ENCODE assay signal across 20 cellular contexts in the genomic region with DNA sequence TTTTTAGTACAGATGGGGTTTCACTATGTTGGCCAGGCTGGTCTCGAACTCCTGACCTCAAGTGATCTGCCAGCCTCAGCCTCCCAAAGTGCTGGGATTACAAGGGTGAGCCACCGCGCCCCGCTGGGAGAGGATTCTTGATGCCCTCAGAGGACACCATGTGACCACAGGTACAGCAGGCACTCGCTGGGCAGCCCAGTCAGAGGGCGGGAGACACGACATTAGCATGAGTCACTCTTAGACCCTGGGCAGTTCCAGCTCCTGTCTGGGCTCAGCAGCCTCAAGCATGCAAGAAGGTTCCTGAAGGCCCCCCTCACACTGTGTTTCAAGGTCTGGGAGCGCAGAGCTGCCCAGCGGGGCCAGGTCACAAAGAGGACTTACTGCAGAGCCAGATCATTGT. TPM values are rescaled to one million over a fixed set of nuclear protein-coding genes. Genes with fewer than 3 reads are reported as not detected.
DNase-seq lines count a peak whose midpoint lies in the region; TF ChIP-seq lines count a peak whose summit lies in the region.
"Had no signal": no experiment of that assay in that cellular context is flagged by ENCODE, and none has a peak within 500 bp of the region (broad histone marks: within the 10 kb centered on the region; RNA-seq: fewer than 3 reads in every experiment).

No MANE protein-coding gene starts in this region.

- no TSS peak for BruUV-seq in Calu3 (replicated peaks; lab: Mats Ljungman, UMichigan)
- BruUV-seq in mammary epithelial cell (replicated peaks; lab: Mats Ljungman, UMichigan): no TSS peak

- dilution Hi-C loops in mammary epithelial cell (cut with HindIII; ENCODE audit: low sequenced_read_pairs): no loop called here

- H3K9ac ChIP-seq in mammary epithelial cell (ENCODE audit: insufficient read depth, low read length) (no peak overlapping the region), neural progenitor cell (no peak overlapping the region)

- H3K4me1 Mint-ChIP-seq in Calu3 (ENCODE audit: low read depth, unreplicated experiment) (peaks cover 40% of the 10 kb centered on the region), neural progenitor cell (peaks cover 20% of the 10 kb centered on the region)

- H3F3A ChIP-seq in neural progenitor cell (ENCODE audit: low read depth): peaks cover under 1% of the 10 kb centered on the region

- H3K36me3 Mint-ChIP-seq in Calu3 (ENCODE audit: insufficient read depth, unreplicated experiment) (peaks cover 22% of the 10 kb centered on the region), neural progenitor cell (no peaks in the 10 kb centered on the region)
- H3K36me3 Mint-ChIP-seq: immature natural killer cell had no signal

- CTCF ChIA-PET in Calu3 (lab: Charles Lee) (interaction anchor here (0.6 to 6.5 kb wide), 16 partner anchors 9 to 1258 kb away, joined by 3 to 73 read pairs (median 6); a partner anchor contains a TSS), mammary epithelial cell (lab: Charles Lee; ENCODE audit: low non-redundant PET) (no interaction called here)

- TF ChIP-seq CTCF in Calu3 (IDR thresholded peaks at IDR 0.05; ENCODE audit: unreplicated experiment): no peak
- TF ChIP-seq CTCF in mammary epithelial cell (conservative IDR thresholded peaks at IDR 0.05 in 1 of 2, IDR thresholded peaks at IDR 0.05 in 1 of 2; ENCODE audit: extremely low read depth in 1 of 2, insufficient read depth in 1 of 2, low read depth in 1 of 2, low read length in 2 of 2): no peak
- no peak for TF ChIP-seq CTCF in neural progenitor cell (IDR thresholded peaks at IDR 0.05)
- no peak for TF ChIP-seq CTCF in esophagus squamous epithelium (IDR thresholded peaks at IDR 0.05)

- H3K4me1 ChIP-seq in mammary epithelial cell (ENCODE audit: insufficient read depth, low read length) (peaks cover 22% of the 10 kb centered on the region), neural progenitor cell (peaks cover 15% of the 10 kb centered on the region), esophagus squamous epithelium (peaks cover 16 to 40% (median 17%) of the 10 kb centered on the region in 3 donors)

- H3K27ac Mint-ChIP-seq in Calu3 (ENCODE audit: unreplicated experiment): no peak overlapping the region
- H3K27ac Mint-ChIP-seq in neural progenitor cell: peak overlapping the region; percentile 37
- H3K27ac Mint-ChIP-seq: activated CD4-positive, alpha-beta memory T cell treated with anti-CD3 and anti-CD28 coated beads, Interleukin-2, amount 10 ng/mL, durations not matched to agents 7 days and 5 days; activated T-helper 2 cell treated with anti-CD3 and anti-CD28 coated beads, Interferon-gamma antibody, Interleukin-2, Interleukin-4, amounts not matched to agents 10 μg/mL and 5 μg/mL and 100 μg/mL, durations not matched to agents 14 hours and 24 hours and 36 hours; immature natural killer cell had no signal

- H3K9me3 Mint-ChIP-seq in Calu3 (ENCODE audit: low read depth, unreplicated experiment) (no peaks in the 10 kb centered on the region), neural progenitor cell (no peaks in the 10 kb centered on the region)
- H3K9me3 Mint-ChIP-seq: activated CD4-positive, alpha-beta memory T cell treated with anti-CD3 and anti-CD28 coated beads, Interleukin-2, amount 10 ng/mL, durations not matched to agents 7 days and 5 days; activated T-helper 2 cell treated with anti-CD3 and anti-CD28 coated beads, Interferon-gamma antibody, Interleukin-2, Interleukin-4, amounts not matched to agents 10 μg/mL and 5 μg/mL and 100 μg/mL, durations not matched to agents 14 hours and 24 hours and 36 hours; immature natural killer cell had no signal

- H3K9me3 ChIP-seq in mammary epithelial cell (replicated peaks; ENCODE audit: insufficient read depth, low read length): no peaks in the 10 kb centered on the region
- H3K9me3 ChIP-seq in neural progenitor cell (ENCODE audit: low read depth): no peaks in the 10 kb centered on the region
- no peaks in the 10 kb centered on the region for H3K9me3 ChIP-seq in esophagus squamous epithelium
- H3K9me3 ChIP-seq: body of pancreas, ovary, spleen had no signal

- no peak overlapping the region for H3K27ac ChIP-seq in mammary epithelial cell (ENCODE audit: insufficient read depth, low read depth, low read length)
- no peak overlapping the region for H3K27ac ChIP-seq in neural progenitor cell
- no peak overlapping the region for H3K27ac ChIP-seq in esophagus squamous epithelium
- H3K27ac ChIP-seq: body of pancreas, ovary, spleen had no signal

- in situ Hi-C loops in mammary epithelial cell (cut with MboI; ENCODE audit: low sequenced_read_pairs in 2 of 2): no loop called here

- WGBS in mammary epithelial cell (ENCODE audit: low coverage, missing lambda C conversion rate): 12% methylated on average over 7 of the region's 9 CpGs
- 80% methylated on average over 1 of the region's 9 CpGs; no CpG with 5 or more reads in 1 of the 2 donors for WGBS in esophagus squamous epithelium, 2 donors

- H3K79me2 ChIP-seq in mammary epithelial cell (ENCODE audit: insufficient read depth, low read length) (no peaks in the 10 kb centered on the region), neural progenitor cell (ENCODE audit: low read depth) (no peaks in the 10 kb centered on the region)

- DNase-seq in Calu3 (peak; percentile 97), NCI-H226 (peak; percentile 47), mammary epithelial cell (peak; percentile 58), neural progenitor cell (ENCODE audit: low spot score) (no peak), C1 segment of cervical spinal cord (lab: John Stamatoyannopoulos, UW) (no peak), esophagus squamous epithelium (lab: John Stamatoyannopoulos, UW) (no peak), posterior vena cava (ENCODE audit: low spot score) (no peak), NCI-H2196 treated with DMSO at 0.1 percent for 48 hours (lab: John Stamatoyannopoulos, UW; ENCODE audit: unreplicated experiment) (no peak)
- DNase-seq: activated CD4-positive, alpha-beta memory T cell treated with anti-CD3 and anti-CD28 coated beads, Interleukin-2, amount 10 ng/mL, durations not matched to agents 7 days and 5 days; body of pancreas; DMS153; effector memory CD4-positive, alpha-beta T cell; foreskin melanocyte; immature natural killer cell; NCI-H1417; ovary; spleen; T1000 had no signal

- H3K4me2 ChIP-seq in mammary epithelial cell (ENCODE audit: insufficient read depth, low read depth, low read length) (no peak overlapping the region), neural progenitor cell (no peak overlapping the region)

- H3K27me3 ChIP-seq in mammary epithelial cell (ENCODE audit: insufficient read depth, low read length): no peaks in the 10 kb centered on the region
- peaks cover 49% of the 10 kb centered on the region for H3K27me3 ChIP-seq in neural progenitor cell
- H3K27me3 ChIP-seq in esophagus squamous epithelium: peaks cover 0 to 64% (median 0%) of the 10 kb centered on the region in 4 donors
- H3K27me3 ChIP-seq: ovary had no signal

- intact Hi-C loops in Calu3 (cut with micrococcal nuclease; ENCODE audit: unreplicated experiment) (no loop called here), mammary epithelial cell (cut with micrococcal nuclease) (no loop called here), esophagus squamous epithelium (cut with DNase I) (no loop called here), posterior vena cava (cut with DNase I) (no loop called here)

- TF ChIP-seq POLR2A in esophagus squamous epithelium (IDR thresholded peaks at IDR 0.05): no peak

- H2AFZ ChIP-seq in mammary epithelial cell (ENCODE audit: low read depth, low read length) (no peak overlapping the region), neural progenitor cell (replicated peaks) (no peak overlapping the region)

- H3K36me3 ChIP-seq in mammary epithelial cell (ENCODE audit: insufficient read depth, low read length) (no peaks in the 10 kb centered on the region), neural progenitor cell (no peaks in the 10 kb centered on the region), esophagus squamous epithelium (no peaks in the 10 kb centered on the region)
- H3K36me3 ChIP-seq: ovary, spleen had no signal

- H3K4me3 Mint-ChIP-seq in Calu3 (ENCODE audit: low read depth, unreplicated experiment) (no peak overlapping the region), neural progenitor cell (no peak overlapping the region)
- H3K4me3 Mint-ChIP-seq: activated CD4-positive, alpha-beta memory T cell treated with anti-CD3 and anti-CD28 coated beads, Interleukin-2, amount 10 ng/mL, durations not matched to agents 7 days and 5 days; immature natural killer cell had no signal

- H3K4me3 ChIP-seq in mammary epithelial cell (replicated peaks in 1 of 3; ENCODE audit: insufficient read depth in 1 of 3, low read depth in 2 of 3, low read length in 3 of 3): no peak overlapping the region
- H3K4me3 ChIP-seq in neural progenitor cell: no peak overlapping the region
- no peak overlapping the region for H3K4me3 ChIP-seq in esophagus squamous epithelium
- H3K4me3 ChIP-seq: body of pancreas, ovary, spleen had no signal

- H3K27me3 Mint-ChIP-seq in Calu3 (ENCODE audit: unreplicated experiment) (peaks cover 93% of the 10 kb centered on the region), neural progenitor cell (ENCODE audit: insufficient read depth, low read depth) (peaks cover 26% of the 10 kb centered on the region)

- H4K20me1 ChIP-seq in mammary epithelial cell (ENCODE audit: insufficient read depth, low read length) (no peaks in the 10 kb centered on the region), neural progenitor cell (ENCODE audit: low read depth) (no peaks in the 10 kb centered on the region)

RNA-seq across cellular contexts. Expression of a gene that starts 11.9 kb away (rescaled TPM):
- total RNA-seq in Calu3 (2022) (not detected in 2 replicates), mammary epithelial cell (not detected), neural progenitor cell (ENCODE audit: low replicate concordance) (0.13 and 0.62 TPM in 2 replicates), esophagus squamous epithelium (under 1 TPM in 2 of 4 donors, not detected in 2; 0.18 to 0.19 TPM), posterior vena cava (1 to 10 TPM in 1 of 2 donors, under 1 TPM in 1; 0.71 to 1.2 TPM)
- not detected for polyA plus RNA-seq in mammary epithelial cell
- not detected for polyA minus RNA-seq in mammary epithelial cell
- total RNA-seq: activated CD4-positive, alpha-beta memory T cell treated with anti-CD3 and anti-CD28 coated beads, Interleukin-2, amount 10 ng/mL, durations not matched to agents 7 days and 5 days; activated T-helper 2 cell treated with anti-CD3 and anti-CD28 coated beads, Interferon-gamma antibody, Interleukin-2, Interleukin-4, amounts not matched to agents 10 μg/mL and 5 μg/mL and 100 μg/mL, durations not matched to agents 14 hours and 24 hours and 36 hours; body of pancreas had no signal
- polyA plus RNA-seq: immature natural killer cell had no signal

RNA-seq across cellular contexts. Expression of a gene that starts 13.8 kb away (rescaled TPM):
- total RNA-seq in Calu3 (2022): 6,584 and 6,763 TPM in 2 replicates
- 1,000 to 10,000 TPM; 1,153 to 1,694 TPM for total RNA-seq in mammary epithelial cell
- 2,221 TPM for polyA plus RNA-seq in mammary epithelial cell
- polyA minus RNA-seq in mammary epithelial cell: 738 TPM
- total RNA-seq in neural progenitor cell (ENCODE audit: low replicate concordance): 2,635 and 2,751 TPM in 2 replicates
- total RNA-seq in esophagus squamous epithelium: 1,000 to 10,000 TPM; 1,949 to 3,028 (median 2,392) TPM
- 1,000 to 10,000 TPM; 1,084 to 1,135 TPM for total RNA-seq in posterior vena cava

RNA-seq across cellular contexts. Expression of a gene that starts 16.4 kb away (rescaled TPM):
- total RNA-seq in Calu3 (2022): 44.1 and 52.1 TPM in 2 replicates
- 10 to 100 TPM in 1 of 2 donors, 1 to 10 TPM in 1; 8.2 to 21.6 TPM for total RNA-seq in mammary epithelial cell
- polyA plus RNA-seq in mammary epithelial cell: 6.9 TPM
- polyA minus RNA-seq in mammary epithelial cell: 6.7 TPM
- total RNA-seq in neural progenitor cell (ENCODE audit: low replicate concordance): 6.3 and 16.5 TPM in 2 replicates
- total RNA-seq in esophagus squamous epithelium: 1 to 10 TPM in 2 of 4 donors, under 1 TPM in 2; 0.53 to 3.6 (median 0.99) TPM
- total RNA-seq in posterior vena cava: 10 to 100 TPM in 1 of 2 donors, 1 to 10 TPM in 1; 8.8 to 11.3 TPM

RNA-seq across cellular contexts. Expression of a gene that starts 47.9 kb away (rescaled TPM):
- total RNA-seq in Calu3 (2022) (not detected in 2 replicates), mammary epithelial cell (not detected), neural progenitor cell (ENCODE audit: low replicate concordance) (not detected in 2 replicates), esophagus squamous epithelium (not detected), posterior vena cava (not detected)
- polyA plus RNA-seq in mammary epithelial cell: not detected
- not detected for polyA minus RNA-seq in mammary epithelial cell
- total RNA-seq: mucosa of gallbladder, ovary, spleen had no signal
- polyA plus RNA-seq: immature natural killer cell, ovary, spleen had no signal

Comparison
In these comparisons a context has a peak if more than half of its experiments do, and no peak if none do; other contexts are left out.
1. DNase-seq: peak in Calu3 (single experiment), NCI-H226 (single experiment) and mammary epithelial cell (single experiment); none in neural progenitor cell (single experiment), C1 segment of cervical spinal cord (0 of 14), esophagus squamous epithelium (single experiment), posterior vena cava (single experiment) and NCI-H2196 treated with DMSO at 0.1 percent for 48 hours (single experiment).